In genomic region chr12:57467212-57467874, GRCh38 we compare ENCODE assay signal across 18 cellular contexts. TPM values are rescaled to one million over a fixed set of nuclear protein-coding genes. Genes with fewer than 3 reads are reported as not detected.
DNase-seq lines count a peak whose midpoint lies in the region; ATAC-seq, FAIRE-seq and TF ChIP-seq lines count a peak whose summit lies in the region.
"Had no signal": no experiment of that assay in that cellular context is flagged by ENCODE, and none has a peak within 500 bp of the region (broad histone marks: within the 10 kb centered on the region; RNA-seq: fewer than 3 reads in every experiment).

No MANE protein-coding gene starts in this region.

- RAD21 ChIA-PET in GM12878 (lab: Charles Lee; ENCODE audit: unreplicated experiment) = no interaction called here

- intact Hi-C loops in CD14-positive monocyte (cut with micrococcal nuclease) (no loop called here), GM12878 (cut with micrococcal nuclease; ENCODE audit: unreplicated experiment) (no loop called here)
- intact Hi-C loops in CD8-positive, alpha-beta T cell (cut with DNase I, micrococcal nuclease) = loop anchor here in 1 of 2 experiments (10.0 kb wide), 1 partner anchor 377 kb away; the partner anchor contains the start of gene CTDSP2

- ATAC-seq in CD8-positive, alpha-beta T cell = no peak
- ATAC-seq in GM12878 (no peak), HG03159 (IDR thresholded peaks at IDR 0.05; ENCODE audit: unreplicated experiment) (no peak), HG03135 (IDR thresholded peaks at IDR 0.05; ENCODE audit: unreplicated experiment) (no peak)
- ATAC-seq: Panc1, Right ventricle myocardium inferior had no signal

- in situ Hi-C loops in GM12878 (cut with MboI) = no loop called here

- POLR2A ChIA-PET in CD8-positive, alpha-beta T cell (lab: Charles Lee) = no interaction called here
- POLR2A ChIA-PET in GM12878 (lab: Charles Lee) = interaction anchor here (0.9 to 1.0 kb wide), 2 partner anchors 7 to 9 kb away, joined by 3 to 6 read pairs; no protein-coding TSS in a partner anchor

- H2AFZ ChIP-seq in GM12878 (ENCODE audit: control insufficient read depth, low read depth, low read length) (no peak overlapping the region), neuronal stem cell (ENCODE audit: low read length) (no peak overlapping the region)

- H3K14ac ChIP-seq in neuronal stem cell (ENCODE audit: low read length) = peak overlapping the region; percentile 2

- H3K9me3 ChIP-seq in CD8-positive, alpha-beta T cell (ENCODE audit: low read length) = no peaks in the 10 kb centered on the region
- H3K9me3 ChIP-seq in GM12878 (replicated peaks; ENCODE audit: control insufficient read depth, insufficient read depth, low read length) = no peaks in the 10 kb centered on the region
- H3K9me3 ChIP-seq in neuronal stem cell (replicated peaks in 1 of 2; ENCODE audit: control insufficient read depth in 2 of 2, insufficient read depth in 1 of 2, low read depth in 1 of 2, low read length in 2 of 2) = peaks cover 0 to 4% of the 10 kb centered on the region in 2 donors

- no peaks in the 10 kb centered on the region for H3K79me2 ChIP-seq in GM12878 (ENCODE audit: control insufficient read depth, insufficient read depth, low read length)

- peaks cover 24 to 29% (median 25%) of the 10 kb centered on the region in 3 donors for H3K27me3 Mint-ChIP-seq in CD14-positive monocyte (ENCODE audit: low read depth in 3 of 3)
- no peaks in the 10 kb centered on the region for H3K27me3 Mint-ChIP-seq in CD8-positive, alpha-beta T cell (ENCODE audit: low read depth)

- H3K4ac ChIP-seq in neuronal stem cell (ENCODE audit: low read length) = no peak overlapping the region

- TF ChIP-seq CTCF in CD14-positive monocyte (IDR thresholded peaks at IDR 0.05) (no peak), GM12878 (IDR thresholded peaks at IDR 0.05 in 2 of 3, conservative IDR thresholded peaks at IDR 0.05 in 1 of 3; ENCODE audit: control insufficient read depth in 2 of 3, extremely low read depth in 1 of 3, insufficient read depth in 1 of 3, low read depth in 3 of 3, low read length in 3 of 3) (no peak)
- no peak for TF ChIP-seq CTCF in CD8-positive, alpha-beta T cell (IDR thresholded peaks at IDR 0.05)

- peaks cover 0 to 4% (median 0%) of the 10 kb centered on the region in 7 donors for H3K9me3 Mint-ChIP-seq in CD14-positive monocyte
- H3K9me3 Mint-ChIP-seq in CD8-positive, alpha-beta T cell = no peaks in the 10 kb centered on the region

- H4K20me1 ChIP-seq in GM12878 (ENCODE audit: control insufficient read depth, insufficient read depth) = no peaks in the 10 kb centered on the region

- H3K36me3 Mint-ChIP-seq in CD14-positive monocyte = peaks cover 41 to 54% of the 10 kb centered on the region in 2 donors
- H3K36me3 Mint-ChIP-seq in CD8-positive, alpha-beta T cell = peaks cover 51% of the 10 kb centered on the region

- TF ChIP-seq EP300 in GM12878 (IDR thresholded peaks at IDR 0.05; ENCODE audit: borderline replicate concordance in 1 of 2, control insufficient read depth in 1 of 2, low read depth in 2 of 2, low read length in 2 of 2) = no peak

- H3K4me3 Mint-ChIP-seq in CD14-positive monocyte = no peak overlapping the region
- no peak overlapping the region for H3K4me3 Mint-ChIP-seq in CD8-positive, alpha-beta T cell

- no peak overlapping the region for H2BK120ac ChIP-seq in neuronal stem cell (ENCODE audit: low read depth, low read length)

- TF ChIP-seq POLR2A in GM12878 (IDR thresholded peaks at IDR 0.05; ENCODE audit: low read depth, low read length) = no peak

- H3K18ac ChIP-seq in neuronal stem cell (ENCODE audit: low read length) = peak overlapping the region; percentile 9

- no peak overlapping the region for H4K8ac ChIP-seq in neuronal stem cell (ENCODE audit: low read depth, low read length)

- BruUV-seq in GM12878 (replicated peaks; lab: Mats Ljungman, UMichigan) = no TSS peak

- peak overlapping the region; percentile 44 for H2BK15ac ChIP-seq in neuronal stem cell (ENCODE audit: low read length)

- peak overlapping the region in 4 of 7 donors; percentile 12 to 46 (median 26) for H3K27ac Mint-ChIP-seq in CD14-positive monocyte
- peak overlapping the region; percentile 24 for H3K27ac Mint-ChIP-seq in CD8-positive, alpha-beta T cell

- H3K4me1 ChIP-seq in CD8-positive, alpha-beta T cell (ENCODE audit: insufficient read depth, low read length) = peaks cover 13% of the 10 kb centered on the region
- peaks cover 21% of the 10 kb centered on the region for H3K4me1 ChIP-seq in GM12878 (ENCODE audit: control insufficient read depth, insufficient read depth, low read length)
- peaks cover 0 to 2% of the 10 kb centered on the region in 2 donors for H3K4me1 ChIP-seq in neuronal stem cell (ENCODE audit: control insufficient read depth in 2 of 2, insufficient read depth in 1 of 2, low read depth in 1 of 2, low read length in 2 of 2)

- peaks cover 35% of the 10 kb centered on the region for H3K36me3 ChIP-seq in CD8-positive, alpha-beta T cell (ENCODE audit: insufficient read depth, low read length)
- peaks cover 0 to 11% of the 10 kb centered on the region in 2 experiments; a peak in 2 of 4 replicates for H3K36me3 ChIP-seq in GM12878 (ENCODE audit: control insufficient read depth in 2 of 2, insufficient read depth in 2 of 2, low read length in 1 of 2)
- H3K36me3 ChIP-seq in neuronal stem cell (replicated peaks in 1 of 2; ENCODE audit: control insufficient read depth in 2 of 2, insufficient read depth in 2 of 2, low read length in 2 of 2) = no peaks in the 10 kb centered on the region

- no peak overlapping the region for H3K4me2 ChIP-seq in GM12878 (ENCODE audit: control insufficient read depth, insufficient read depth)
- no peak overlapping the region for H3K4me2 ChIP-seq in neuronal stem cell (ENCODE audit: insufficient read depth, low read length, poor library complexity, severe bottlenecking)
- H3K4me2 ChIP-seq: KMS-11 had no signal

- H2BK12ac ChIP-seq in neuronal stem cell (ENCODE audit: low read length) = no peak overlapping the region

- no peak for FAIRE-seq in GM12878 (lab: Jason Lieb, UNC)

- H3K27me3 ChIP-seq in CD8-positive, alpha-beta T cell (ENCODE audit: insufficient read depth, low read length) = no peaks in the 10 kb centered on the region
- no peaks in the 10 kb centered on the region for H3K27me3 ChIP-seq in GM12878 (replicated peaks in 1 of 2; ENCODE audit: control insufficient read depth in 2 of 2, insufficient read depth in 2 of 2, low read length in 1 of 2)
- peaks cover 0 to 12% (median under 1%) of the 10 kb centered on the region in 3 experiments for H3K27me3 ChIP-seq in neuronal stem cell (ENCODE audit: control insufficient read depth in 3 of 3, insufficient read depth in 3 of 3, low read depth in 1 of 3, low read length in 3 of 3)

- CTCF ChIA-PET in CD8-positive, alpha-beta T cell (lab: Charles Lee) = interaction anchor here (1.3 to 12.6 kb wide), 3 partner anchors 10 to 12 kb away, joined by 4 to 177 read pairs (median 6); partner anchors contain the start of gene ARHGAP9
- CTCF ChIA-PET in GM12878 (lab: Yijun Ruan, JAX) = no interaction called here

- H3K27ac ChIP-seq in CD8-positive, alpha-beta T cell (ENCODE audit: low read depth, low read length) = no peak overlapping the region
- H3K27ac ChIP-seq in GM12878 (ENCODE audit: control insufficient read depth, insufficient read depth) (no peak overlapping the region), neuronal stem cell (replicated peaks; ENCODE audit: low read length) (no peak overlapping the region)
- H3K27ac ChIP-seq: KMS-11, SK-N-MC had no signal

- SMC1A ChIA-PET in GM12878 (lab: Charles Lee; ENCODE audit: uncharacterized antibody, unreplicated experiment) = no interaction called here

- no peak overlapping the region for H3K4me3 ChIP-seq in CD8-positive, alpha-beta T cell (ENCODE audit: low read depth, low read length)
- H3K4me3 ChIP-seq in GM12878 = no peak overlapping the region
- peak overlapping the region in 1 of 2 donors; percentile 30 for H3K4me3 ChIP-seq in neuronal stem cell (ENCODE audit: low read length in 2 of 2)
- H3K4me3 ChIP-seq: SK-N-MC had no signal

- H2AK5ac ChIP-seq in neuronal stem cell (ENCODE audit: low read depth, low read length) = no peak overlapping the region

- H3K79me1 ChIP-seq in neuronal stem cell (ENCODE audit: low read depth, low read length) = no peaks in the 10 kb centered on the region

- H4K91ac ChIP-seq in neuronal stem cell (ENCODE audit: low read depth, low read length, poor library complexity) = no peak overlapping the region

- peaks cover 50% of the 10 kb centered on the region for H3K4me1 Mint-ChIP-seq in CD14-positive monocyte
- H3K4me1 Mint-ChIP-seq in CD8-positive, alpha-beta T cell (ENCODE audit: low read depth) = peaks cover 27% of the 10 kb centered on the region

- no peak overlapping the region for H3K23ac ChIP-seq in neuronal stem cell (ENCODE audit: low read depth, low read length, poor library complexity)

- WGBS in GM12878 (ENCODE audit: insufficient coverage, insufficient replicate concordance, low lambda C conversion rate, missing lambda C conversion rate) = 30% methylated on average over 11 of the region's 12 CpGs
- no CpG with 5 or more reads among the region's 12 CpGs for WGBS in neuronal stem cell (ENCODE audit: extremely low coverage in 2 of 2, insufficient read length in 2 of 2, insufficient replicate concordance in 1 of 2), 2 donors

- no peak for TF ChIP-seq RAD21 in GM12878 (IDR thresholded peaks at IDR 0.05; ENCODE audit: insufficient read depth, low read depth, low read length)

- DNase-seq in CD14-positive monocyte (ENCODE audit: low spot score) = no peak
- no peak for DNase-seq in CD8-positive, alpha-beta T cell
- DNase-seq in GM12878 (ENCODE audit: low read depth, low spot score) = no peak
- DNase-seq in neuronal stem cell (ENCODE audit: low spot score) = no peak
- DNase-seq in nucleus accumbens (lab: John Stamatoyannopoulos, UW) = no peak
- DNase-seq: DMS 273 treated with DMSO at 0.1 percent for 48 hours, NCI-H1048, NCI-H1436 treated with DMSO at 0.1 percent for 48 hours, NCI-H2081, NCI-H510A treated with DMSO at 0.1 percent for 48 hours had no signal

- no peak overlapping the region for H3K9ac ChIP-seq in GM12878 (ENCODE audit: control insufficient read depth, insufficient read depth, low read length)
- no peak overlapping the region for H3K9ac ChIP-seq in neuronal stem cell (ENCODE audit: low read depth, low read length, poor library complexity)
- H3K9ac ChIP-seq: KMS-11 had no signal

- H2BK5ac ChIP-seq in neuronal stem cell (ENCODE audit: low read length) = no peak overlapping the region

RNA-seq across cellular contexts. Expression of gene GLI1, which starts 7.8 kb away (rescaled TPM):
- polyA plus RNA-seq in CD14-positive monocyte (not detected), GM12878 (2011; rRNA removed) (0.97 and 1.2 TPM in 2 replicates), GM12878 (2014; fragmentation: Illumina TruSeq; extraction: Trizol) (0.32 and 0.79 TPM in 2 replicates), GM12878 (2014; fragmentation: Nextera tagmentation; extraction: Ambion mirVana) (under 1 TPM; 0.32 to 0.46 TPM), GM12878 (2014; rRNA removed) (0.53 and 1.4 TPM in 2 replicates), GM12878 (2016; fragmentation: Nextera tagmentation; extraction: Ambion mirVana) (under 1 TPM; 0.27 to 0.82 TPM)
- total RNA-seq in CD8-positive, alpha-beta T cell = 1 to 10 TPM in 1 of 2 experiments, under 1 TPM in 1; 0.67 to 1.2 TPM
- 0.51 and 0.69 TPM in 2 replicates for total RNA-seq in GM12878 (2013; cell fraction: nucleolus; rRNA removed)
- total RNA-seq in GM12878 (2014; rRNA removed) (0.71 and 1.0 TPM in 2 replicates), GM12878 (2014; rRNA removed; fragmentation: Illumina TruSeq; extraction: Trizol) (0.31 and 0.32 TPM in 2 replicates), GM12878 (2021) (1.1 and 1.2 TPM in 2 replicates)
- polyA plus RNA-seq in GM12878 (2011; ENCODE audit: low read depth) = 0.33 TPM
- 0.96 and 1.5 TPM in 2 replicates for polyA plus RNA-seq in GM12878 (2011; cell fraction: cytosol; rRNA removed)
- 4.4 and 6.4 TPM in 2 replicates for polyA plus RNA-seq in GM12878 (2011; cell fraction: nucleus; rRNA removed)
- 0.19 and 0.28 TPM in 2 replicates for polyA plus RNA-seq in GM12878 (2012)
- polyA minus RNA-seq in GM12878 (2011; rRNA and poly(A)+ RNA removed) = 0.98 and 1.5 TPM in 2 replicates
- 0.31 TPM in 1 of 2 replicates, not detected in the other for polyA minus RNA-seq in GM12878 (2011; cell fraction: cytosol; rRNA and poly(A)+ RNA removed)
- polyA minus RNA-seq in GM12878 (2011; cell fraction: nucleus; rRNA and poly(A)+ RNA removed) = 0.38 and 0.97 TPM in 2 replicates
- 0.28 TPM for polyA plus RNA-seq in neuronal stem cell (2013, experiment 1 of 2)
- 0.03 TPM for polyA plus RNA-seq in neuronal stem cell (2013, experiment 2 of 2)

RNA-seq across cellular contexts. Expression of gene INHBE, which starts 12.2 kb away (rescaled TPM):
- not detected for polyA plus RNA-seq in CD14-positive monocyte
- not detected for total RNA-seq in CD8-positive, alpha-beta T cell
- 0.79 and 1.3 TPM in 2 replicates for total RNA-seq in GM12878 (2013; cell fraction: nucleolus; rRNA removed)
- total RNA-seq in GM12878 (2014; rRNA removed) = 0.51 and 1.5 TPM in 2 replicates
- total RNA-seq in GM12878 (2014; rRNA removed; fragmentation: Illumina TruSeq; extraction: Trizol) = 0.36 and 0.78 TPM in 2 replicates
- 0.64 and 0.77 TPM in 2 replicates for total RNA-seq in GM12878 (2021)
- 0.16 TPM for polyA plus RNA-seq in GM12878 (2011; ENCODE audit: low read depth)
- polyA plus RNA-seq in GM12878 (2011; rRNA removed) = 2.2 and 2.5 TPM in 2 replicates
- 3.1 and 4.4 TPM in 2 replicates for polyA plus RNA-seq in GM12878 (2011; cell fraction: cytosol; rRNA removed)
- polyA plus RNA-seq in GM12878 (2011; cell fraction: nucleus; rRNA removed) = 1.3 and 1.9 TPM in 2 replicates
- polyA plus RNA-seq in GM12878 (2012) = 0.12 and 0.73 TPM in 2 replicates
- 0.38 and 0.70 TPM in 2 replicates for polyA plus RNA-seq in GM12878 (2014; fragmentation: Illumina TruSeq; extraction: Trizol)
- under 1 TPM; 0.13 to 0.18 TPM for polyA plus RNA-seq in GM12878 (2014; fragmentation: Nextera tagmentation; extraction: Ambion mirVana)
- polyA plus RNA-seq in GM12878 (2014; rRNA removed) = 0.58 and 1.9 TPM in 2 replicates
- polyA plus RNA-seq in GM12878 (2016; fragmentation: Nextera tagmentation; extraction: Ambion mirVana) = under 1 TPM; 0.09 to 0.14 TPM
- 2.8 and 6.2 TPM in 2 replicates for polyA minus RNA-seq in GM12878 (2011; rRNA and poly(A)+ RNA removed)
- 1.6 and 2.0 TPM in 2 replicates for polyA minus RNA-seq in GM12878 (2011; cell fraction: cytosol; rRNA and poly(A)+ RNA removed)
- 3.5 and 6.3 TPM in 2 replicates for polyA minus RNA-seq in GM12878 (2011; cell fraction: nucleus; rRNA and poly(A)+ RNA removed)
- 0.24 TPM for polyA plus RNA-seq in neuronal stem cell (2013, experiment 1 of 2)
- polyA plus RNA-seq in neuronal stem cell (2013, experiment 2 of 2) = 0.35 TPM
- total RNA-seq: Right ventricle myocardium inferior had no signal

RNA-seq across cellular contexts. Expression of gene ARHGAP9, which starts 12.3 kb away (rescaled TPM):
- polyA plus RNA-seq in CD14-positive monocyte = 100 to 1,000 TPM; 211 to 213 TPM
- total RNA-seq in CD8-positive, alpha-beta T cell = 100 to 1,000 TPM; 367 to 377 TPM
- total RNA-seq in GM12878 (2013; cell fraction: nucleolus; rRNA removed) = 37.8 and 38.9 TPM in 2 replicates
- total RNA-seq in GM12878 (2014; rRNA removed) = 78.1 and 79.8 TPM in 2 replicates
- total RNA-seq in GM12878 (2014; rRNA removed; fragmentation: Illumina TruSeq; extraction: Trizol) = 47.3 and 51.7 TPM in 2 replicates
- 101 and 102 TPM in 2 replicates for total RNA-seq in GM12878 (2021)
- polyA plus RNA-seq in GM12878 (2011; ENCODE audit: low read depth) = 72.3 TPM
- 42.5 and 68.9 TPM in 2 replicates for polyA plus RNA-seq in GM12878 (2011; rRNA removed)
- 45.6 and 45.9 TPM in 2 replicates for polyA plus RNA-seq in GM12878 (2011; cell fraction: cytosol; rRNA removed)
- 245 and 345 TPM in 2 replicates for polyA plus RNA-seq in GM12878 (2011; cell fraction: nucleus; rRNA removed)
- polyA plus RNA-seq in GM12878 (2012) = 80.4 and 88.1 TPM in 2 replicates
- 63.7 and 89.0 TPM in 2 replicates for polyA plus RNA-seq in GM12878 (2014; fragmentation: Illumina TruSeq; extraction: Trizol)
- polyA plus RNA-seq in GM12878 (2014; fragmentation: Nextera tagmentation; extraction: Ambion mirVana) = 10 to 100 TPM; 19.5 to 75.6 TPM
- polyA plus RNA-seq in GM12878 (2014; rRNA removed) = 98.7 and 106 TPM in 2 replicates
- 10 to 100 TPM; 71.1 to 81.3 TPM for polyA plus RNA-seq in GM12878 (2016; fragmentation: Nextera tagmentation; extraction: Ambion mirVana)
- polyA minus RNA-seq in GM12878 (2011; rRNA and poly(A)+ RNA removed) = 24.9 and 34.8 TPM in 2 replicates
- 20.1 and 23.3 TPM in 2 replicates for polyA minus RNA-seq in GM12878 (2011; cell fraction: cytosol; rRNA and poly(A)+ RNA removed)
- polyA minus RNA-seq in GM12878 (2011; cell fraction: nucleus; rRNA and poly(A)+ RNA removed) = 35.5 and 59.9 TPM in 2 replicates
- polyA plus RNA-seq in neuronal stem cell (2013, experiment 1 of 2) = 0.01 TPM
- polyA plus RNA-seq in neuronal stem cell (2013, experiment 2 of 2) = 0.07 TPM
- total RNA-seq: H4 had no signal

RNA-seq across cellular contexts. Expression of gene MARS1, which starts 20.5 kb away (rescaled TPM):
- 10 to 100 TPM; 63.5 to 79.8 TPM for polyA plus RNA-seq in CD14-positive monocyte
- 100 to 1,000 TPM; 213 to 226 TPM for total RNA-seq in CD8-positive, alpha-beta T cell
- total RNA-seq in GM12878 (2013; cell fraction: nucleolus; rRNA removed) = 122 and 126 TPM in 2 replicates
- total RNA-seq in GM12878 (2014; rRNA removed) = 138 and 155 TPM in 2 replicates
- total RNA-seq in GM12878 (2014; rRNA removed; fragmentation: Illumina TruSeq; extraction: Trizol) = 132 and 151 TPM in 2 replicates
- total RNA-seq in GM12878 (2021) = 208 and 212 TPM in 2 replicates
- 84.1 TPM for polyA plus RNA-seq in GM12878 (2011; ENCODE audit: low read depth)
- polyA plus RNA-seq in GM12878 (2011; rRNA removed) = 61.9 and 108 TPM in 2 replicates
- polyA plus RNA-seq in GM12878 (2011; cell fraction: cytosol; rRNA removed) = 94.9 and 95.4 TPM in 2 replicates
- polyA plus RNA-seq in GM12878 (2011; cell fraction: nucleus; rRNA removed) = 477 and 501 TPM in 2 replicates
- polyA plus RNA-seq in GM12878 (2012) = 85.5 and 109 TPM in 2 replicates
- 161 and 221 TPM in 2 replicates for polyA plus RNA-seq in GM12878 (2014; fragmentation: Illumina TruSeq; extraction: Trizol)
- polyA plus RNA-seq in GM12878 (2014; fragmentation: Nextera tagmentation; extraction: Ambion mirVana) = 100 to 1,000 TPM in 1 of 2 experiments, 10 to 100 TPM in 1; 72.3 to 129 TPM
- 137 and 156 TPM in 2 replicates for polyA plus RNA-seq in GM12878 (2014; rRNA removed)
- polyA plus RNA-seq in GM12878 (2016; fragmentation: Nextera tagmentation; extraction: Ambion mirVana) = 100 to 1,000 TPM; 255 to 270 TPM
- 108 and 144 TPM in 2 replicates for polyA minus RNA-seq in GM12878 (2011; rRNA and poly(A)+ RNA removed)
- polyA minus RNA-seq in GM12878 (2011; cell fraction: cytosol; rRNA and poly(A)+ RNA removed) = 46.5 and 52.1 TPM in 2 replicates
- 102 and 181 TPM in 2 replicates for polyA minus RNA-seq in GM12878 (2011; cell fraction: nucleus; rRNA and poly(A)+ RNA removed)
- polyA plus RNA-seq in neuronal stem cell (2013, experiment 1 of 2) = 257 TPM
- 269 TPM for polyA plus RNA-seq in neuronal stem cell (2013, experiment 2 of 2)

RNA-seq across cellular contexts. Expression of gene INHBC, which starts 32.8 kb away (rescaled TPM):
- polyA plus RNA-seq in CD14-positive monocyte (not detected), GM12878 (2011; rRNA removed) (0.10 TPM in 2 replicates), GM12878 (2014; fragmentation: Illumina TruSeq; extraction: Trizol) (0.14 and 0.22 TPM in 2 replicates), GM12878 (2014; fragmentation: Nextera tagmentation; extraction: Ambion mirVana) (under 1 TPM in 1 of 2 experiments, not detected in 1; 0.04 TPM), GM12878 (2014; rRNA removed) (0.14 and 0.22 TPM in 2 replicates), GM12878 (2016; fragmentation: Nextera tagmentation; extraction: Ambion mirVana) (not detected)
- under 1 TPM; 0.17 to 0.24 TPM for total RNA-seq in CD8-positive, alpha-beta T cell
- total RNA-seq in GM12878 (2013; cell fraction: nucleolus; rRNA removed) = 0.39 TPM in 1 of 2 replicates, not detected in the other
- total RNA-seq in GM12878 (2014; rRNA removed) (not detected in 2 replicates), GM12878 (2014; rRNA removed; fragmentation: Illumina TruSeq; extraction: Trizol) (not detected in 2 replicates), GM12878 (2021) (0.13 and 0.16 TPM in 2 replicates)
- polyA plus RNA-seq in GM12878 (2011; ENCODE audit: low read depth) = 0.12 TPM
- 0.13 and 0.24 TPM in 2 replicates for polyA plus RNA-seq in GM12878 (2011; cell fraction: cytosol; rRNA removed)
- polyA plus RNA-seq in GM12878 (2011; cell fraction: nucleus; rRNA removed) = 0.16 TPM in 2 replicates
- 0.12 and 0.17 TPM in 2 replicates for polyA plus RNA-seq in GM12878 (2012)
- polyA minus RNA-seq in GM12878 (2011; rRNA and poly(A)+ RNA removed) = 0.22 TPM in 1 of 2 replicates, not detected in the other
- polyA minus RNA-seq in GM12878 (2011; cell fraction: cytosol; rRNA and poly(A)+ RNA removed) = not detected in 2 replicates
- polyA minus RNA-seq in GM12878 (2011; cell fraction: nucleus; rRNA and poly(A)+ RNA removed) = 0.24 and 0.57 TPM in 2 replicates
- 0.11 TPM for polyA plus RNA-seq in neuronal stem cell (2013, experiment 1 of 2)
- 0.11 TPM for polyA plus RNA-seq in neuronal stem cell (2013, experiment 2 of 2)
- total RNA-seq: H4, M059J, Right ventricle myocardium inferior had no signal
